ENCODE assay signal across 8 cellular contexts in the genomic region with DNA sequence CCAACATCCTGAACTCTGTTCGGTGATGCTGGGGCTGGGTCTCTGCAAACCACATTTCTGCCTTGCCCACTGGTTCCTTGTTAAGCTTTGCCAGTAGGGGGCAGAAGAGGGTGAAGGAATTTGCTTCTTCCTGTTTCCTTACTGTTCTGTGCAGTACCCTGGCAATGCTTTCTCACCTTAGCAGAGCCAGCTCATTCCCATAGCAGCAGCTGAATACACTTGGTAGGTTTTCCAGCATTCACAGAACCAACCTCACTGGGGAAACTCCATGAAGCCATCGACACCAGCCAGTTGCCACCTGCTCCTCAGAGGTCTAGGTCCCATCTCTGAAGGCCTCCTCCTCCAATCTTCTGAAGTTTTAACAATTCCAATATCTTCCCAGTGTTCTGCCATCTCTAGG.
DNase-seq lines count a peak whose midpoint lies in the region; ATAC-seq, FAIRE-seq and TF ChIP-seq lines count a peak whose summit lies in the region.

No MANE protein-coding gene starts in this region.

- H3K9me3 Mint-ChIP-seq in activated T-helper 1 cell treated with anti-CD3 and anti-CD28 coated beads, Interleukin-12 subunit alpha, Interleukin-12 subunit beta, Interleukin-2, Interleukin-4 antibody, amounts not matched to agents 30 ng/mL and 10 ng/mL and 1 ng/mL, durations not matched to agents 14 hours and 24 hours and 36 hours, result no peaks in the 10 kb centered on the region

- H3K4me1 ChIP-seq in H1 (replicated peaks in 1 of 4; ENCODE audit: control insufficient read depth in 3 of 4, insufficient read depth in 4 of 4, low read length in 3 of 4) (no peaks in the 10 kb centered on the region), smooth muscle cell (ENCODE audit: low read depth) (no peaks in the 10 kb centered on the region)

- H3K23ac ChIP-seq in H1 (ENCODE audit: insufficient read length), result no peak overlapping the region

- no peak overlapping the region for H2BK15ac ChIP-seq in H1 (ENCODE audit: low read length)

- WGBS in H1 (ENCODE audit: extremely low coverage in 1 of 2, insufficient coverage in 1 of 2, insufficient read length in 1 of 2, insufficient replicate concordance in 2 of 2, low coverage in 1 of 2, low lambda C conversion rate in 2 of 2, missing lambda C conversion rate in 1 of 2), 2 experiments, result 76% methylated on average over 2 of the region's 2 CpGs; no CpG with 5 or more reads in 1 of the 2 experiments
- 65% methylated on average over 2 of the region's 2 CpGs for WGBS in smooth muscle cell (ENCODE audit: low lambda C conversion rate)

- H4K91ac ChIP-seq in H1 (replicated peaks; ENCODE audit: insufficient read length, low read length), result no peak overlapping the region

- no peak overlapping the region for H3K4me3 Mint-ChIP-seq in activated T-helper 1 cell treated with anti-CD3 and anti-CD28 coated beads, Interleukin-12 subunit alpha, Interleukin-12 subunit beta, Interleukin-2, Interleukin-4 antibody, amounts not matched to agents 30 ng/mL and 10 ng/mL and 1 ng/mL, durations not matched to agents 14 hours and 24 hours and 36 hours

- H2AK5ac ChIP-seq in H1 (ENCODE audit: low read depth, low read length), result no peak overlapping the region

- no peak overlapping the region for H2BK120ac ChIP-seq in H1 (replicated peaks; ENCODE audit: low read depth, low read length)

- TF ChIP-seq EP300 in H1 (IDR thresholded peaks at IDR 0.05; ENCODE audit: borderline replicate concordance in 1 of 2, low read depth in 2 of 2, low read length in 2 of 2), result no peak

- H3K4me2 ChIP-seq in H1 (ENCODE audit: insufficient read depth in 1 of 2, low read depth in 2 of 2, low read length in 2 of 2) (no peak overlapping the region), smooth muscle cell (no peak overlapping the region)

- no peak overlapping the region for H3K4me3 ChIP-seq in H1 (ENCODE audit: extremely low read depth in 1 of 4, insufficient read depth in 2 of 4, low read depth in 3 of 4, low read length in 4 of 4)
- no peak overlapping the region for H3K4me3 ChIP-seq in smooth muscle cell

- peak; percentile 3 for DNase-seq in stimulated activated CD4-positive, alpha-beta T cell treated with anti-CD3 and anti-CD28 coated beads, Interleukin-1b, Interleukin-23, amount 100 ng/mL, for 48 hours
- no peak for DNase-seq in stimulated activated CD4-positive, alpha-beta T cell treated with anti-CD3 and anti-CD28 coated beads, Interleukin-4, amount 100 ng/mL, for 4 hours
- peak; percentile 21 for DNase-seq in NCI-H526 treated with DMSO at 0.1 percent for 48 hours (lab: John Stamatoyannopoulos, UW)
- peak; percentile 58 to 73 for DNase-seq in H1 (ENCODE audit: low read depth in 1 of 2, low spot score in 2 of 2)
- no peak for DNase-seq in smooth muscle cell (lab: John Stamatoyannopoulos, UW; ENCODE audit: unreplicated experiment)
- no peak for DNase-seq in activated T-helper 1 cell treated with anti-CD3 and anti-CD28 coated beads, Interleukin-12 subunit alpha, Interleukin-12 subunit beta, Interleukin-2, Interleukin-4 antibody, amounts not matched to agents 30 ng/mL and 10 ng/mL and 1 ng/mL, durations not matched to agents 14 hours and 24 hours and 36 hours (ENCODE audit: low spot score)

- peak; percentile 60 to 92 (median 80) for TF ChIP-seq CTCF in H1 (IDR thresholded peaks at IDR 0.05; ENCODE audit: control extremely low read depth in 1 of 3, insufficient read depth in 1 of 3, low read depth in 1 of 3, low read length in 3 of 3)
- peak; percentile 44 for TF ChIP-seq CTCF in smooth muscle cell (IDR thresholded peaks at IDR 0.05; ENCODE audit: borderline replicate concordance, insufficient read depth, poor library complexity, severe bottlenecking)

- no peak overlapping the region for H3K27ac ChIP-seq in H1 (ENCODE audit: low read depth, low read length)
- H3K27ac ChIP-seq in smooth muscle cell (ENCODE audit: low read depth), result no peak overlapping the region

- ATAC-seq in HG02642 (IDR thresholded peaks at IDR 0.05; ENCODE audit: poor library complexity, unreplicated experiment) (peak; percentile 41), HG03565 (IDR thresholded peaks at IDR 0.05; ENCODE audit: unreplicated experiment) (no peak)

- no peak overlapping the region for H2BK20ac ChIP-seq in H1 (ENCODE audit: low read length)

- POLR2A ChIA-PET in H1 (lab: Charles Lee; ENCODE audit: partially characterized antibody), result no interaction called here

- no peak overlapping the region for H3K14ac ChIP-seq in H1 (ENCODE audit: insufficient read length)

- H4K5ac ChIP-seq in H1 (ENCODE audit: insufficient read length, low read depth, low read length), result no peak overlapping the region

- no peak overlapping the region for H3K4ac ChIP-seq in H1 (replicated peaks; ENCODE audit: insufficient read length, low read depth, low read length)

- CTCF ChIA-PET in H1 (lab: Charles Lee; ENCODE audit: partially characterized antibody), result interaction anchor here (0.7 to 4.3 kb wide), 38 partner anchors 16 to 1161 kb away, joined by 3 to 24 read pairs (median 4); no protein-coding TSS in a partner anchor

- H3K79me2 ChIP-seq in H1 (ENCODE audit: control insufficient read depth in 1 of 2, insufficient read depth in 2 of 2, low read length in 2 of 2) (no peaks in the 10 kb centered on the region), smooth muscle cell (ENCODE audit: low read depth) (no peaks in the 10 kb centered on the region)

- H3K27me3 Mint-ChIP-seq in activated T-helper 1 cell treated with anti-CD3 and anti-CD28 coated beads, Interleukin-12 subunit alpha, Interleukin-12 subunit beta, Interleukin-2, Interleukin-4 antibody, amounts not matched to agents 30 ng/mL and 10 ng/mL and 1 ng/mL, durations not matched to agents 14 hours and 24 hours and 36 hours (ENCODE audit: insufficient read depth), result no peaks in the 10 kb centered on the region

- TF ChIP-seq RAD21 in H1 (IDR thresholded peaks at IDR 0.05 in 1 of 2, conservative IDR thresholded peaks at IDR 0.05 in 1 of 2; ENCODE audit: low read depth in 2 of 2, low read length in 2 of 2), result peak; percentile 86 to 88

- H4K20me1 ChIP-seq in H1 (replicated peaks in 1 of 2; ENCODE audit: control insufficient read depth in 1 of 2, insufficient read depth in 2 of 2, low read length in 2 of 2), result no peaks in the 10 kb centered on the region
- no peaks in the 10 kb centered on the region for H4K20me1 ChIP-seq in smooth muscle cell (ENCODE audit: low read depth)

- H3K18ac ChIP-seq in H1 (ENCODE audit: extremely low read depth, low read length), result no peak overlapping the region

- no peaks in the 10 kb centered on the region for H3K79me1 ChIP-seq in H1 (ENCODE audit: low read depth, low read length)

- intact Hi-C loops in activated T-helper 1 cell treated with anti-CD3 and anti-CD28 coated beads, Interleukin-12 subunit alpha, Interleukin-12 subunit beta, Interleukin-2, Interleukin-4 antibody, amounts not matched to agents 30 ng/mL and 10 ng/mL and 1 ng/mL, durations not matched to agents 14 hours and 24 hours and 36 hours (cut with micrococcal nuclease), result no loop called here

- no peak overlapping the region for H3K56ac ChIP-seq in H1 (replicated peaks; ENCODE audit: insufficient read length, low read depth, low read length)

- H3K36me3 ChIP-seq in H1 (ENCODE audit: control insufficient read depth in 2 of 4, insufficient read depth in 4 of 4, low read length in 3 of 4) (no peaks in the 10 kb centered on the region), smooth muscle cell (ENCODE audit: low read depth) (no peaks in the 10 kb centered on the region)

- TF ChIP-seq POLR2A in H1 (IDR thresholded peaks at IDR 0.05; ENCODE audit: control extremely low read depth in 1 of 2, low read depth in 2 of 2, low read length in 2 of 2), result no peak

- no peaks in the 10 kb centered on the region for H3K9me3 ChIP-seq in H1 (ENCODE audit: insufficient read depth in 2 of 2, low read depth in 1 of 2, low read length in 1 of 2)
- H3K9me3 ChIP-seq in smooth muscle cell (replicated peaks; ENCODE audit: low read depth), result no peaks in the 10 kb centered on the region

- H2BK12ac ChIP-seq in H1 (ENCODE audit: low read depth, low read length), result no peak overlapping the region

- H3K27ac Mint-ChIP-seq in activated T-helper 1 cell treated with anti-CD3 and anti-CD28 coated beads, Interleukin-12 subunit alpha, Interleukin-12 subunit beta, Interleukin-2, Interleukin-4 antibody, amounts not matched to agents 30 ng/mL and 10 ng/mL and 1 ng/mL, durations not matched to agents 14 hours and 24 hours and 36 hours, result no peak overlapping the region

- no peak overlapping the region for H3K9ac ChIP-seq in H1 (replicated peaks in 1 of 4; ENCODE audit: extremely low read depth in 1 of 4, low read depth in 3 of 4, low read length in 3 of 4)
- no peak overlapping the region for H3K9ac ChIP-seq in smooth muscle cell (ENCODE audit: low read depth)

- no peaks in the 10 kb centered on the region for H3K4me1 Mint-ChIP-seq in activated T-helper 1 cell treated with anti-CD3 and anti-CD28 coated beads, Interleukin-12 subunit alpha, Interleukin-12 subunit beta, Interleukin-2, Interleukin-4 antibody, amounts not matched to agents 30 ng/mL and 10 ng/mL and 1 ng/mL, durations not matched to agents 14 hours and 24 hours and 36 hours (ENCODE audit: low read depth)

- FAIRE-seq in H1 (lab: Jason Lieb, UNC), result peak; percentile 94

- no peaks in the 10 kb centered on the region for H3F3A ChIP-seq in smooth muscle cell (ENCODE audit: low read depth)

- peak overlapping the region; percentile 71 for H2AFZ ChIP-seq in H1 (ENCODE audit: low read length)
- H2AFZ ChIP-seq in smooth muscle cell (ENCODE audit: low read depth), result no peak overlapping the region

- H4K8ac ChIP-seq in H1 (ENCODE audit: extremely low read depth, insufficient read depth, low read length), result no peak overlapping the region

- H2BK5ac ChIP-seq in H1 (ENCODE audit: low read depth, low read length), result no peak overlapping the region

- no peaks in the 10 kb centered on the region for H3K23me2 ChIP-seq in H1 (ENCODE audit: low read depth, low read length)

- H3K27me3 ChIP-seq in H1 (replicated peaks in 1 of 4; ENCODE audit: control insufficient read depth in 3 of 4, extremely low read depth in 1 of 4, insufficient read depth in 3 of 4, low read length in 3 of 4) (no peaks in the 10 kb centered on the region), smooth muscle cell (ENCODE audit: low read depth) (peaks cover 22% of the 10 kb centered on the region)

- no peaks in the 10 kb centered on the region for H3K36me3 Mint-ChIP-seq in activated T-helper 1 cell treated with anti-CD3 and anti-CD28 coated beads, Interleukin-12 subunit alpha, Interleukin-12 subunit beta, Interleukin-2, Interleukin-4 antibody, amounts not matched to agents 30 ng/mL and 10 ng/mL and 1 ng/mL, durations not matched to agents 14 hours and 24 hours and 36 hours (ENCODE audit: low read depth)

TF ChIP-seq in H1, 55 proteins besides CTCF, POLR2A, EP300 and RAD21:
- TF ChIP-seq MAFK (IDR thresholded peaks at IDR 0.05; ENCODE audit: low read depth, low read length), result no peak
- peak; percentile 87 for TF ChIP-seq TEAD4 (IDR thresholded peaks at IDR 0.05; ENCODE audit: low read depth, low read length)

Comparison
In these comparisons a context has a peak if more than half of its experiments do, and no peak if none do; other contexts are left out.
1. DNase-seq: peak in stimulated activated CD4-positive, alpha-beta T cell treated with anti-CD3 and anti-CD28 coated beads, Interleukin-1b, Interleukin-23, amount 100 ng/mL, for 48 hours (single experiment), NCI-H526 treated with DMSO at 0.1 percent for 48 hours (single experiment) and H1 (2 of 2); none in stimulated activated CD4-positive, alpha-beta T cell treated with anti-CD3 and anti-CD28 coated beads, Interleukin-4, amount 100 ng/mL, for 4 hours (0 of 2), smooth muscle cell (single experiment) and activated T-helper 1 cell treated with anti-CD3 and anti-CD28 coated beads, Interleukin-12 subunit alpha, Interleukin-12 subunit beta, Interleukin-2, Interleukin-4 antibody, amounts not matched to agents 30 ng/mL and 10 ng/mL and 1 ng/mL, durations not matched to agents 14 hours and 24 hours and 36 hours (single experiment).